ENCODE assay signal across 12 cellular contexts in the genomic region with DNA sequence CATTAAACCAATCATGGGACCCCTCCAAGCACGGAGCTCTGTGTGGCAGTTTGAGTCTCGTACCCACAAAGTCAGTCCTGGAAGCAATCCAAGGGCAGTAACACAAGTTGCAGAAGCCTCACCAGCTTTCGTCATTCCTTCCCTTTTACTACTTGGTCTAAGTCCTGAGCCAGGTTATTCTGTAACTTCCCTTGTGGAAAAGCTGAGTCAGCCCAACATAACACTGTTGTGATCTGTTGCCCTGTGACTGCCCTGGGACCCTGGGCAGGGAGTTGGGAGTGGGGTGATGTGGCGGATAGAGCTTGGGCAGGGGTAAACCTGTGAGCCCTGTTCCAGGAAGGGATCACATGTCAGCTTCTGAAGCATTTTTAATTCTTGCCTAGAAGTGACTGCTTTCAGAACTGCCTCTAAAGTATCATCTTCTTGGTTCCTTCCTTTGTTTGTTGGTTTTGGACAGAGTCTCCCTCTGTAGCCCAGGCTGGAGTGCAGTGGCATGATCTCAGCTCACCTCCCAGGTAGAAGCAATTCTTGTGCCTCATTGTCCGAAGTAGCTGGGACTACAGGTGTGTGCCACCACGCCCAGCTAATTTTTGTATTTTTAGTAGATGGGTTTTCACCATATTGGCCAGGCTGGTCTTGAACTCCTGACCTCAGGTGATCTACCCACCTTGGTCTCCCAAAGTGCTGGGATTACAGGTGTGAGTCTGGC.
A peak's percentile ranks its signal among the peaks of the same experiment; 100 is the strongest.
DNase-seq lines count a peak whose midpoint lies in the region; ATAC-seq and TF ChIP-seq lines count a peak whose summit lies in the region.
"Had no signal": no experiment of that assay in that cellular context is flagged by ENCODE, and none has a peak within 500 bp of the region (broad histone marks: within the 10 kb centered on the region; RNA-seq: fewer than 3 reads in every experiment).

No MANE protein-coding gene starts in this region.

- no peaks in the 10 kb centered on the region for H3K36me3 ChIP-seq in naive thymus-derived CD4-positive, alpha-beta T cell (ENCODE audit: control insufficient read depth in 2 of 3, insufficient read depth in 3 of 3, low read length in 3 of 3)

- H3K27ac ChIP-seq in RWPE1, result peak overlapping the region; percentile 76
- no peak overlapping the region for H3K27ac ChIP-seq in naive thymus-derived CD4-positive, alpha-beta T cell (ENCODE audit: low read depth, low read length)

- H3K4me1 ChIP-seq in naive thymus-derived CD4-positive, alpha-beta T cell (ENCODE audit: control insufficient read depth in 2 of 2, insufficient read depth in 2 of 2, low read length in 2 of 2), result no peaks in the 10 kb centered on the region

- in situ Hi-C loops in Caki2 (cut with HindIII; ENCODE audit: low pct_unique_long_range_greater_than_20kb, low sequenced_read_pairs), result no loop called here

- peaks cover 0 to 18% (median 0%) of the 10 kb centered on the region in 5 donors for H3K27me3 Mint-ChIP-seq in naive thymus-derived CD4-positive, alpha-beta T cell

- no peaks in the 10 kb centered on the region for H3K9me3 ChIP-seq in naive thymus-derived CD4-positive, alpha-beta T cell (ENCODE audit: control insufficient read depth in 2 of 3, low read length in 3 of 3)

- TF ChIP-seq CTCF in RWPE1 (conservative IDR thresholded peaks at IDR 0.05; ENCODE audit: low read depth), result no peak

- no peaks in the 10 kb centered on the region for H3K27me3 ChIP-seq in naive thymus-derived CD4-positive, alpha-beta T cell (ENCODE audit: control insufficient read depth in 2 of 2, insufficient read depth in 2 of 2, low read length in 2 of 2)

- no peak overlapping the region for H3K4me3 Mint-ChIP-seq in naive thymus-derived CD4-positive, alpha-beta T cell
- H3K4me3 Mint-ChIP-seq: brain; CD8-positive, alpha-beta memory T cell had no signal

- peak; percentile 64 for ATAC-seq in naive thymus-derived CD4-positive, alpha-beta T cell
- ATAC-seq in GM18519 (IDR thresholded peaks at IDR 0.05; ENCODE audit: low FRiP score, unreplicated experiment) (no peak), HG02623 (IDR thresholded peaks at IDR 0.05; ENCODE audit: unreplicated experiment) (no peak), GM21529 (IDR thresholded peaks at IDR 0.05; ENCODE audit: unreplicated experiment) (no peak), GM19452 (IDR thresholded peaks at IDR 0.05; ENCODE audit: unreplicated experiment) (no peak)
- ATAC-seq: activated CD4-positive, CD25-positive, alpha-beta regulatory T cell treated with anti-CD3 and anti-CD28 coated beads, Interleukin-2, amount 50 U/mL, for 24 hours had no signal

- H3K4me3 ChIP-seq in naive thymus-derived CD4-positive, alpha-beta T cell (ENCODE audit: low read length), result no peak overlapping the region

- intact Hi-C loops in naive thymus-derived CD4-positive, alpha-beta T cell (cut with micrococcal nuclease), result no loop called here

- DNase-seq in Caki2 (ENCODE audit: low read depth) (peak; percentile 96), RWPE1 (ENCODE audit: low spot score) (peak; percentile 31), fibroblast of the conjunctiva (ENCODE audit: low read depth) (peak; percentile 80)
- DNase-seq in naive thymus-derived CD4-positive, alpha-beta T cell, result no peak
- DNase-seq: CD8-positive, alpha-beta memory T cell; NCI-H2171 had no signal

- H3K36me3 Mint-ChIP-seq in naive thymus-derived CD4-positive, alpha-beta T cell, result no peaks in the 10 kb centered on the region
- H3K36me3 Mint-ChIP-seq: brain had no signal

- H3K9me3 Mint-ChIP-seq in naive thymus-derived CD4-positive, alpha-beta T cell, result peaks cover 0 to 14% (median 7%) of the 10 kb centered on the region in 11 donors

- no peak overlapping the region for H3K27ac Mint-ChIP-seq in naive thymus-derived CD4-positive, alpha-beta T cell
- H3K27ac Mint-ChIP-seq: CD8-positive, alpha-beta memory T cell had no signal

- CTCF ChIA-PET in RWPE1 (lab: Yijun Ruan, JAX), result interaction anchor here (0.5 to 0.7 kb wide), 3 partner anchors 115 to 371 kb away, joined by 3 read pairs; no protein-coding TSS in a partner anchor
- CTCF ChIA-PET in naive thymus-derived CD4-positive, alpha-beta T cell (lab: Charles Lee), result no interaction called here

- POLR2A ChIA-PET in RWPE1 (lab: Yijun Ruan, JAX; ENCODE audit: low non-redundant PET), result no interaction called here
- POLR2A ChIA-PET in naive thymus-derived CD4-positive, alpha-beta T cell (lab: Charles Lee), result no interaction called here

- no peaks in the 10 kb centered on the region for H3K4me1 Mint-ChIP-seq in naive thymus-derived CD4-positive, alpha-beta T cell
- H3K4me1 Mint-ChIP-seq: brain; CD8-positive, alpha-beta memory T cell had no signal

Comparison
In these comparisons a context has a peak if more than half of its experiments do, and no peak if none do; other contexts are left out.
1. DNase-seq: peak in Caki2 (single experiment), RWPE1 (single experiment) and fibroblast of the conjunctiva (single experiment); none in naive thymus-derived CD4-positive, alpha-beta T cell (0 of 9).